Comparison of ENCODE assay signal across 1 cellular context in genomic region chr1:225755668-225756294, GRCh38.
TF ChIP-seq lines count a peak whose summit lies in the region.

No MANE protein-coding gene starts in this region.

TF ChIP-seq in HepG2, 621 proteins besides CTCF, POLR2A, EP300 and RAD21:
- TF ChIP-seq NR2F1 (CRISPR knock-in tag; IDR thresholded peaks at IDR 0.05) (0 out of 4 replicates have a peak, but pooled peaks of 1 of the 2 experiments have one; percentile 2), JDP2 (CRISPR knock-in tag; IDR thresholded peaks at IDR 0.05; ENCODE audit: borderline replicate concordance) (no peak), PATZ1 (CRISPR knock-in tag; IDR thresholded peaks at IDR 0.05) (0 out of 2 replicates have a peak, but pooled peaks have one; percentile 5), RFXANK (CRISPR knock-in tag; IDR thresholded peaks at IDR 0.05) (0 out of 2 replicates have a peak, but pooled peaks have one; percentile 0), HMG20B (CRISPR knock-in tag; conservative IDR thresholded peaks at IDR 0.05) (0 out of 2 replicates have a peak, but pooled peaks have one; percentile 2), MIER2 (CRISPR knock-in tag; IDR thresholded peaks at IDR 0.05) (0 out of 2 replicates have a peak, but pooled peaks have one; percentile 8), SALL2 (CRISPR knock-in tag; IDR thresholded peaks at IDR 0.05) (no peak), ZFP91 (CRISPR knock-in tag; IDR thresholded peaks at IDR 0.05; ENCODE audit: borderline replicate concordance) (0 out of 2 replicates have a peak, but pooled peaks have one; percentile 17)
